In genomic region chr19:13861392-13861713, GRCh38 we compare ENCODE assay signal across 8 cellular contexts. TPM values are rescaled to one million over a fixed set of nuclear protein-coding genes. Genes with fewer than 3 reads are reported as not detected.
A peak's percentile ranks its signal among the peaks of the same experiment; 100 is the strongest.
DNase-seq lines count a peak whose midpoint lies in the region; ATAC-seq and TF ChIP-seq lines count a peak whose summit lies in the region.

No MANE protein-coding gene starts in this region.

- peak overlapping the region; percentile 97 for H3K4me2 ChIP-seq in Loucy (ENCODE audit: low read depth, low read length, poor library complexity, severe bottlenecking)

- DNase-seq in A673 (ENCODE audit: low spot score) (peak; percentile 67), epidermal melanocyte (ENCODE audit: insufficient read length, low spot score) (peak; percentile 15), psoas muscle (peak in 1 of 2 donors; percentile 54), HuH-7.5 (ENCODE audit: low spot score) (no peak), KBM-7 (no peak)

- TF ChIP-seq CTCF in A673 (conservative IDR thresholded peaks at IDR 0.05; ENCODE audit: low read depth, low read length): no peak
- no peak for TF ChIP-seq CTCF in Loucy (conservative IDR thresholded peaks at IDR 0.05; ENCODE audit: low read length)
- TF ChIP-seq CTCF in psoas muscle (IDR thresholded peaks at IDR 0.05): no peak

- no peaks in the 10 kb centered on the region for H3K36me3 ChIP-seq in A673 (ENCODE audit: insufficient read depth, low read length, poor library complexity, severe bottlenecking)
- H3K36me3 ChIP-seq in Loucy (ENCODE audit: insufficient read depth, low read length): no peaks in the 10 kb centered on the region
- no peaks in the 10 kb centered on the region for H3K36me3 ChIP-seq in psoas muscle (ENCODE audit: insufficient read depth in 1 of 2, low read depth in 1 of 2)

- TSS peak; percentile 72 for BruUV-seq in A673 (replicated peaks; lab: Mats Ljungman, UMichigan)

- H3K4me1 ChIP-seq in A673 (ENCODE audit: insufficient read depth, low read length, poor library complexity, severe bottlenecking) (peaks cover 18% of the 10 kb centered on the region), Loucy (ENCODE audit: insufficient read depth, low read length, poor library complexity, severe bottlenecking) (peaks cover 31% of the 10 kb centered on the region), psoas muscle (peaks cover 11% of the 10 kb centered on the region)

- peak overlapping the region; percentile 64 for H3K9ac ChIP-seq in Loucy (ENCODE audit: low read depth, low read length, poor library complexity, severe bottlenecking)

- intact Hi-C loops in A673 (cut with micrococcal nuclease; ENCODE audit: unreplicated experiment): no loop called here
- intact Hi-C loops in psoas muscle (cut with DNase I): loop anchor here in 1 of 2 donors (5.0 kb wide), 2 partner anchors 264 to 584 kb away; no protein-coding TSS in a partner anchor

- H2AFZ ChIP-seq in Loucy (ENCODE audit: low read length): peak overlapping the region; percentile 81

- H3K27me3 ChIP-seq in A673 (replicated peaks; ENCODE audit: insufficient read depth, low read depth, low read length, poor library complexity) (no peaks in the 10 kb centered on the region), Loucy (ENCODE audit: insufficient read depth, low read length, poor library complexity, severe bottlenecking) (no peaks in the 10 kb centered on the region), psoas muscle (ENCODE audit: insufficient read depth in 3 of 3, low read length in 2 of 3) (peaks cover 0 to 18% (median 0%) of the 10 kb centered on the region in 3 donors)

- no peaks in the 10 kb centered on the region for H3K9me2 ChIP-seq in Loucy (replicated peaks; ENCODE audit: low read depth, low read length)

- H4K20me1 ChIP-seq in Loucy (ENCODE audit: insufficient read depth, low read length, poor library complexity, severe bottlenecking): no peaks in the 10 kb centered on the region

- CTCF ChIA-PET in A673 (lab: Charles Lee): interaction anchor here (0.6 to 2.2 kb wide), 7 partner anchors 11 to 272 kb away, joined by 3 to 14 read pairs (median 4); partner anchors contain the start of gene C19orf53

- in situ Hi-C loops in KBM-7 (cut with MboI; ENCODE audit: low pct_unique_long_range_greater_than_20kb, low sequenced_read_pairs): loop anchor here (10.0 kb wide), 1 partner anchor 247 kb away; no protein-coding TSS in a partner anchor

- H3K27ac ChIP-seq in A673 (ENCODE audit: low read depth, low read length, poor library complexity, severe bottlenecking) (peak overlapping the region; percentile 92), psoas muscle (peak overlapping the region; percentile 78)

- peak; percentile 19 for ATAC-seq in GM19351 (IDR thresholded peaks at IDR 0.05; ENCODE audit: unreplicated experiment)
- peak in 3 of 4 donors; percentile 1 to 12 (median 12) for ATAC-seq in psoas muscle
- ATAC-seq in HG02642 (IDR thresholded peaks at IDR 0.05; ENCODE audit: poor library complexity, unreplicated experiment): no peak

- POLR2A ChIA-PET in A673 (lab: Charles Lee; ENCODE audit: low non-redundant PET): interaction anchor here (0.6 to 0.7 kb wide), 2 partner anchors 23 to 137 kb away, joined by 6 to 13 read pairs; no protein-coding TSS in a partner anchor

- 16 to 43% (median 24%) methylated on average over 11 of the region's 11 CpGs for WGBS in psoas muscle, 3 donors

- H3K79me2 ChIP-seq in Loucy (ENCODE audit: insufficient read depth, low read length): peaks cover 6% of the 10 kb centered on the region

- H3F3A ChIP-seq in Loucy (ENCODE audit: low read depth): peaks cover 22% of the 10 kb centered on the region

- H3K4me3 ChIP-seq in A673 (ENCODE audit: low read depth, low read length, poor library complexity, severe bottlenecking): peak overlapping the region; percentile 45
- H3K4me3 ChIP-seq in Loucy (ENCODE audit: low read length, poor library complexity, severe bottlenecking): peak overlapping the region; percentile 64
- H3K4me3 ChIP-seq in psoas muscle: peak overlapping the region; percentile 63

- no peaks in the 10 kb centered on the region for H3K9me3 ChIP-seq in A673 (ENCODE audit: low read depth, low read length, poor library complexity, severe bottlenecking)
- H3K9me3 ChIP-seq in Loucy (ENCODE audit: insufficient read depth, low read depth, low read length): no peaks in the 10 kb centered on the region
- H3K9me3 ChIP-seq in psoas muscle: no peaks in the 10 kb centered on the region

RNA-seq across cellular contexts. Expression of gene NANOS3, which starts 15.6 kb away (rescaled TPM):
- total RNA-seq in A673 (2021): 4.9 and 7.1 TPM in 2 replicates
- total RNA-seq in psoas muscle: not detected
- not detected for polyA plus RNA-seq in psoas muscle

RNA-seq across cellular contexts. Expression of gene BRME1, which starts 44.6 kb away (rescaled TPM):
- total RNA-seq in A673 (2021) (3.2 and 4.0 TPM in 2 replicates), psoas muscle (1 to 10 TPM in 2 of 4 donors, under 1 TPM in 2; 0.27 to 1.5 (median 1.0) TPM)
- polyA plus RNA-seq in psoas muscle: 1 to 10 TPM in 2 of 3 donors, under 1 TPM in 1; 0.86 to 2.5 (median 1.7) TPM

RNA-seq across cellular contexts. Expression of gene CC2D1A, which starts 44.6 kb away (rescaled TPM):
- 38.6 and 40.9 TPM in 2 replicates for total RNA-seq in A673 (2021)
- total RNA-seq in psoas muscle: 10 to 100 TPM; 21.1 to 26.1 (median 24.6) TPM
- polyA plus RNA-seq in psoas muscle: 10 to 100 TPM; 20.1 to 31.7 (median 23.1) TPM

Comparison
In these comparisons a context has a peak if more than half of its experiments do, and no peak if none do; other contexts are left out.
1. DNase-seq: peak in A673 (single experiment) and epidermal melanocyte (single experiment); none in HuH-7.5 (single experiment) and KBM-7 (single experiment).
2. Peak in every context shown above with its lines, with median percentiles within 50 percentile points of each other: H3K4me3 ChIP-seq.